20 cellular contexts compared by ENCODE assay signal in the genomic region with DNA sequence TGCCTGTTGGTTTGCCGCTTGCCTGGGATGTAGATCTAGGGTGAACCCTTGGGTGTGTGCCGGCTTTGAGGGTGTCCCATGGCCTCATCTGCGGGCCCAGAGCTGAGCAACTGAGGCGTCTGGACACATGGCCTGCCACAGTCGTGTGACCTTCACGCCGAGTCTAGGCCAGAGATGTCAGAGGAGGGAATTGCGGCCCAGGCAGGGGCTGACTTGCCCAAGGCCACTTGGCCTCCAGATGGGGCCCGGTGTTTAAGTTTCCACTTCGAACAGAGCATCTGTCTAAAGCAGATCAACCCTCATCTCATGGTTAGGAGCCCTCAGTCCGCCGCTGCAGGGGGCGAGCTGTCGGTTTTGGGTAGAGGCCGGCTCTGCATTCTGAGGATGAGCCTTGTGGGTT. TPM values are rescaled to one million over a fixed set of nuclear protein-coding genes. Genes with fewer than 3 reads are reported as not detected.
DNase-seq lines count a peak whose midpoint lies in the region; ATAC-seq and TF ChIP-seq lines count a peak whose summit lies in the region.
"Had no signal": no experiment of that assay in that cellular context is flagged by ENCODE, and none has a peak within 500 bp of the region (broad histone marks: within the 10 kb centered on the region; RNA-seq: fewer than 3 reads in every experiment).

No MANE protein-coding gene starts in this region.

- intact Hi-C loops in IMR-90 (cut with micrococcal nuclease), result loop anchor here (5.0 kb wide), 1 partner anchor 61 kb away; no protein-coding TSS in a partner anchor

- no peak overlapping the region for H3K4me3 Mint-ChIP-seq in WTC11
- H3K4me3 Mint-ChIP-seq in H9, result no peak overlapping the region
- H3K4me3 Mint-ChIP-seq: B cell, CD14-positive monocyte, HFFc6 had no signal

- H3K4ac ChIP-seq in IMR-90 (ENCODE audit: low read depth, low read length) (no peak overlapping the region), H9 (ENCODE audit: low read depth, low read length) (no peak overlapping the region)

- H2BK20ac ChIP-seq in IMR-90 (ENCODE audit: low read depth, low read length) (no peak overlapping the region), H9 (ENCODE audit: low read depth, low read length, poor library complexity, severe bottlenecking) (no peak overlapping the region)

- no peaks in the 10 kb centered on the region for H3K27me3 ChIP-seq in IMR-90 (ENCODE audit: control insufficient read depth, insufficient read depth, low read length)
- H3K27me3 ChIP-seq in osteoblast (ENCODE audit: insufficient read depth, low read length), result no peaks in the 10 kb centered on the region
- H3K27me3 ChIP-seq in H9 (ENCODE audit: insufficient read depth, low read length), result no peaks in the 10 kb centered on the region; the same call in 1 of the 2 replicates

- H3K9me3 Mint-ChIP-seq in WTC11 (no peaks in the 10 kb centered on the region), H9 (peaks cover 0 to 2% of the 10 kb centered on the region in 2 experiments; a peak in 1 of 5 replicates)
- H3K9me3 Mint-ChIP-seq: CD14-positive monocyte, HFFc6 had no signal

- H3K18ac ChIP-seq in IMR-90 (ENCODE audit: low read depth, low read length), result no peak overlapping the region
- H3K18ac ChIP-seq in H9 (ENCODE audit: insufficient read length, low read depth, low read length), result no peak overlapping the region

- BruUV-seq in IMR-90 (replicated peaks; lab: Mats Ljungman, UMichigan), result no TSS peak

- no peak for TF ChIP-seq POLR2A in IMR-90 (IDR thresholded peaks at IDR 0.05; ENCODE audit: low read depth, low read length)

- H3K4me1 Mint-ChIP-seq in WTC11 (peaks cover 15% of the 10 kb centered on the region), H9 (peaks cover 8 to 16% of the 10 kb centered on the region in 2 experiments)

- H3K79me2 ChIP-seq in osteoblast (ENCODE audit: insufficient read depth, low read length) (no peaks in the 10 kb centered on the region), H9 (ENCODE audit: insufficient read depth, low read length) (no peaks in the 10 kb centered on the region)

- no peak for TF ChIP-seq RAD21 in IMR-90 (IDR thresholded peaks at IDR 0.05; ENCODE audit: low read length)

- in situ Hi-C loops in IMR-90 (cut with MboI; ENCODE audit: low sequenced_read_pairs), result no loop called here

- no peak overlapping the region for H2BK120ac ChIP-seq in IMR-90 (ENCODE audit: low read depth, low read length)
- no peak overlapping the region for H2BK120ac ChIP-seq in H9 (ENCODE audit: low read depth, low read length, poor library complexity, severe bottlenecking)

- dilution Hi-C loops in IMR-90 (cut with HindIII; ENCODE audit: low sequenced_read_pairs, unreplicated experiment), result no loop called here

- H4K20me1 ChIP-seq in IMR-90 (ENCODE audit: insufficient read depth, low read length) (peaks cover 12% of the 10 kb centered on the region; the same call in 1 of the 2 replicates), osteoblast (ENCODE audit: insufficient read depth, low read length) (peaks cover 3% of the 10 kb centered on the region), H9 (ENCODE audit: control insufficient read depth, insufficient read depth, insufficient read length) (peaks cover under 1% of the 10 kb centered on the region)

- H3K56ac ChIP-seq in IMR-90 (ENCODE audit: extremely low read depth, insufficient read depth, low read length), result no peak overlapping the region
- no peak overlapping the region for H3K56ac ChIP-seq in H9 (ENCODE audit: insufficient read length, low read depth, low read length)

- H2AK5ac ChIP-seq in IMR-90 (ENCODE audit: low read depth, low read length), result no peak overlapping the region; the same call in 1 of the 2 replicates
- no peak overlapping the region for H2AK5ac ChIP-seq in H9 (ENCODE audit: insufficient read length, low read length)

- peak overlapping the region; percentile 17 for H2AK9ac ChIP-seq in IMR-90 (replicated peaks; ENCODE audit: low read depth, low read length, poor library complexity)

- H3K36me3 ChIP-seq in IMR-90 (ENCODE audit: control insufficient read depth, insufficient read depth, low read length) (peaks cover 16% of the 10 kb centered on the region), osteoblast (ENCODE audit: insufficient read depth, low read length) (no peaks in the 10 kb centered on the region)

- no peak overlapping the region for H3K9ac ChIP-seq in IMR-90 (ENCODE audit: low read depth, low read length)
- H3K9ac ChIP-seq in H9 (ENCODE audit: extremely low read depth, insufficient read length, low read length), result no peak overlapping the region

- no peak overlapping the region for H2AFZ ChIP-seq in IMR-90 (replicated peaks; ENCODE audit: low read length, poor library complexity)
- no peak overlapping the region for H2AFZ ChIP-seq in osteoblast (ENCODE audit: low read length)
- H2AFZ ChIP-seq in H9 (ENCODE audit: low read length), result no peak overlapping the region

- H2BK5ac ChIP-seq in IMR-90 (ENCODE audit: low read depth, low read length, poor library complexity, severe bottlenecking), result no peak overlapping the region
- no peak overlapping the region for H2BK5ac ChIP-seq in H9 (ENCODE audit: insufficient read length, low read length)

- TF ChIP-seq CTCF in IMR-90 (conservative IDR thresholded peaks at IDR 0.05; ENCODE audit: low read depth, low read length) (no peak), WTC11 (IDR thresholded peaks at IDR 0.05) (no peak), osteoblast (IDR thresholded peaks at IDR 0.05; ENCODE audit: extremely low read depth, low read depth, low read length) (no peak), H9 (conservative IDR thresholded peaks at IDR 0.05) (no peak)

- no peak overlapping the region for H3K27ac ChIP-seq in IMR-90 (ENCODE audit: insufficient read depth, low read length)
- H3K27ac ChIP-seq in osteoblast (ENCODE audit: low read depth, low read length), result no peak overlapping the region
- H3K27ac ChIP-seq in H9 (ENCODE audit: insufficient read length, low read depth, low read length), result no peak overlapping the region
- H3K27ac ChIP-seq: 22Rv1 had no signal

- no peak overlapping the region for H4K8ac ChIP-seq in IMR-90 (ENCODE audit: low read depth in 2 of 2, low read length in 2 of 2)
- H4K8ac ChIP-seq in H9 (replicated peaks; ENCODE audit: insufficient read length, low read depth, low read length), result no peak overlapping the region

- ATAC-seq in IMR-90 (ENCODE audit: low read depth) (no peak), WTC11 (no peak)

- H4K5ac ChIP-seq in IMR-90 (ENCODE audit: low read depth, low read length), result no peak overlapping the region
- no peak overlapping the region for H4K5ac ChIP-seq in H9 (ENCODE audit: insufficient read length, low read depth, low read length)

- H3K27me3 Mint-ChIP-seq in WTC11 (ENCODE audit: low read depth) (peaks cover 13% of the 10 kb centered on the region), H9 (ENCODE audit: low read depth) (peaks cover 10% of the 10 kb centered on the region)
- H3K27me3 Mint-ChIP-seq: B cell had no signal

- H3K14ac ChIP-seq in IMR-90 (replicated peaks; ENCODE audit: low read depth, low read length), result no peak overlapping the region
- no peak overlapping the region for H3K14ac ChIP-seq in H9 (ENCODE audit: insufficient read depth, low read length)

- H2BK15ac ChIP-seq in IMR-90 (ENCODE audit: low read depth, low read length), result no peak overlapping the region
- no peak overlapping the region for H2BK15ac ChIP-seq in H9 (ENCODE audit: low read depth, low read length)

- peaks cover 8% of the 10 kb centered on the region for H3K9me1 ChIP-seq in IMR-90 (ENCODE audit: insufficient read depth, low read length)

- H3K36me3 Mint-ChIP-seq in WTC11, result peaks cover 13% of the 10 kb centered on the region
- peaks cover 6 to 27% (median 21%) of the 10 kb centered on the region in 3 experiments for H3K36me3 Mint-ChIP-seq in H9 (ENCODE audit: insufficient read depth in 1 of 3, low read depth in 3 of 3)

- H3K23ac ChIP-seq in IMR-90 (ENCODE audit: low read depth, low read length) (no peak overlapping the region), H9 (ENCODE audit: insufficient read length, low read depth, low read length) (no peak overlapping the region)

- DNase-seq in DMS 273 (lab: John Stamatoyannopoulos, UW; ENCODE audit: unreplicated experiment) (peak; percentile 34), DMS 273 treated with DMSO at 0.1 percent for 48 hours (lab: John Stamatoyannopoulos, UW) (no peak), IMR-90 (no peak), WTC11 (ENCODE audit: low spot score) (no peak), osteoblast (ENCODE audit: insufficient read length, low spot score, missing footprints) (peak; percentile 39), H9 (no peak), epidermal melanocyte (ENCODE audit: insufficient read length, low spot score) (no peak), hippocampal formation (lab: John Stamatoyannopoulos, UW) (no peak)
- DNase-seq: HFFc6, NCI-H1105, NCI-H1436 treated with DMSO at 0.1 percent for 48 hours, NCI-H2029 treated with DMSO at 0.1 percent for 48 hours, NCI-H2227 treated with DMSO at 0.1 percent for 48 hours, NCI-H526 treated with DMSO at 0.1 percent for 48 hours, RPMI8226, SHP77 had no signal

- 95% methylated on average over 7 of the region's 15 CpGs; no CpG with 5 or more reads in 1 of the 2 experiments for WGBS in IMR-90 (ENCODE audit: extremely low coverage in 2 of 2, insufficient read length in 1 of 2), 2 experiments
- no CpG with 5 or more reads among the region's 15 CpGs for WGBS in H9 (ENCODE audit: extremely low coverage, insufficient read length, low lambda C conversion rate)

- H3K9me3 ChIP-seq in IMR-90 (ENCODE audit: control insufficient read depth, insufficient read depth, low read length) (no peaks in the 10 kb centered on the region), osteoblast (ENCODE audit: low read depth, low read length) (no peaks in the 10 kb centered on the region), H9 (ENCODE audit: control insufficient read depth, low read depth, low read length) (no peaks in the 10 kb centered on the region)
- H3K9me3 ChIP-seq: HAP-1 had no signal

- peak overlapping the region; percentile 68; the same call in 1 of the 2 replicates for H3K27ac Mint-ChIP-seq in WTC11
- H3K27ac Mint-ChIP-seq in H9, result no peak overlapping the region
- H3K27ac Mint-ChIP-seq: B cell, CD14-positive monocyte, HFFc6 had no signal

- H4K91ac ChIP-seq in IMR-90 (ENCODE audit: insufficient read depth, low read depth, low read length), result no peak overlapping the region
- no peak overlapping the region for H4K91ac ChIP-seq in H9 (ENCODE audit: insufficient read length, low read depth, low read length)

- CTCF ChIA-PET in IMR-90 (lab: Yijun Ruan, JAX) (no interaction called here), WTC11 (lab: Charles Lee) (interaction anchor here (0.6 kb wide), 1 partner anchor 60 kb away, joined by 3 read pairs; no protein-coding TSS in a partner anchor)

- H3K23me2 ChIP-seq in H9 (ENCODE audit: insufficient read length, low read depth, low read length, poor library complexity, severe bottlenecking), result no peaks in the 10 kb centered on the region

- POLR2A ChIA-PET in IMR-90 (lab: Charles Lee; ENCODE audit: unreplicated experiment), result no interaction called here
- POLR2A ChIA-PET in WTC11 (lab: Charles Lee), result no interaction called here

- no peak overlapping the region for H3T11ph ChIP-seq in H9 (ENCODE audit: low read length)

- H3K79me1 ChIP-seq in IMR-90 (ENCODE audit: low read depth in 1 of 2, low read length in 2 of 2) (peaks cover 0 to 5% of the 10 kb centered on the region in 2 experiments; a peak in 1 of 4 replicates), H9 (ENCODE audit: insufficient read depth, low read depth, low read length, poor library complexity, severe bottlenecking) (no peaks in the 10 kb centered on the region)

- H3K4me3 ChIP-seq in IMR-90 (ENCODE audit: insufficient read depth, low read depth, low read length), result no peak overlapping the region
- no peak overlapping the region for H3K4me3 ChIP-seq in osteoblast (ENCODE audit: insufficient read depth, low read length)
- H3K4me3 ChIP-seq: HAP-1 had no signal

- peaks cover 11% of the 10 kb centered on the region for H3K4me1 ChIP-seq in IMR-90 (ENCODE audit: control insufficient read depth, insufficient read depth, low read length)
- peaks cover 32% of the 10 kb centered on the region for H3K4me1 ChIP-seq in osteoblast (ENCODE audit: insufficient read depth, low read length)
- H3K4me1 ChIP-seq in H9 (ENCODE audit: insufficient read depth, low read length), result no peaks in the 10 kb centered on the region

- no peak overlapping the region for H2BK12ac ChIP-seq in H9 (ENCODE audit: insufficient read length, low read depth, low read length)

- H3K4me2 ChIP-seq in IMR-90 (ENCODE audit: low read depth, low read length) (no peak overlapping the region), osteoblast (ENCODE audit: insufficient read depth, low read length) (no peak overlapping the region), H9 (ENCODE audit: insufficient read depth, insufficient read length, low read length) (no peak overlapping the region)

RNA-seq across cellular contexts. Expression of a gene that starts 28.0 kb away (rescaled TPM):
- total RNA-seq in IMR-90 (2012; rRNA removed) (12.5 and 16.1 TPM in 2 replicates), WTC11 (2021) (57.7 to 65.7 TPM (median 62.7 TPM) in 3 replicates), osteoblast (26.8 and 29.3 TPM in 2 replicates), H9 (2021) (59.6 and 72.0 TPM in 2 replicates)
- polyA plus RNA-seq in IMR-90 (2012; rRNA removed), result 20.0 and 23.9 TPM in 2 replicates
- 9.7 and 19.5 TPM in 2 replicates for polyA plus RNA-seq in IMR-90 (2012; cell fraction: cytosol; rRNA removed)
- polyA plus RNA-seq in IMR-90 (2012; cell fraction: nucleus; rRNA removed; ENCODE audit: low replicate concordance), result 27.6 and 27.9 TPM in 2 replicates

RNA-seq across cellular contexts. Expression of a gene that starts 33.0 kb away (rescaled TPM):
- total RNA-seq in IMR-90 (2012; rRNA removed), result 70.8 and 83.7 TPM in 2 replicates
- polyA plus RNA-seq in IMR-90 (2012; rRNA removed), result 88.8 and 94.8 TPM in 2 replicates
- 72.3 and 101 TPM in 2 replicates for polyA plus RNA-seq in IMR-90 (2012; cell fraction: cytosol; rRNA removed)
- 89.0 and 135 TPM in 2 replicates for polyA plus RNA-seq in IMR-90 (2012; cell fraction: nucleus; rRNA removed; ENCODE audit: low replicate concordance)
- 96.7 to 125 TPM (median 117 TPM) in 3 replicates for total RNA-seq in WTC11 (2021)
- 34.4 and 36.8 TPM in 2 replicates for total RNA-seq in osteoblast
- 124 and 129 TPM in 2 replicates for total RNA-seq in H9 (2021)

RNA-seq across cellular contexts. Expression of a gene that starts 41.0 kb away (rescaled TPM):
- 61.1 and 75.1 TPM in 2 replicates for total RNA-seq in IMR-90 (2012; rRNA removed)
- 76.7 and 89.0 TPM in 2 replicates for polyA plus RNA-seq in IMR-90 (2012; rRNA removed)
- polyA plus RNA-seq in IMR-90 (2012; cell fraction: cytosol; rRNA removed), result 84.4 and 115 TPM in 2 replicates
- polyA plus RNA-seq in IMR-90 (2012; cell fraction: nucleus; rRNA removed; ENCODE audit: low replicate concordance), result 201 and 366 TPM in 2 replicates
- total RNA-seq in WTC11 (2021), result 61.5 to 71.7 TPM (median 65.5 TPM) in 3 replicates
- 72.4 and 75.1 TPM in 2 replicates for total RNA-seq in osteoblast
- 80.4 and 81.7 TPM in 2 replicates for total RNA-seq in H9 (2021)

Comparison
In these comparisons a context has a peak if more than half of its experiments do, and no peak if none do; other contexts are left out.
1. DNase-seq: peak in DMS 273 (single experiment) and osteoblast (single experiment); none in DMS 273 treated with DMSO at 0.1 percent for 48 hours (single experiment), IMR-90 (single experiment), WTC11 (single experiment), H9 (single experiment), epidermal melanocyte (single experiment) and hippocampal formation (0 of 2).